Comparison of ENCODE assay signal across 12 cellular contexts in the genomic region with DNA sequence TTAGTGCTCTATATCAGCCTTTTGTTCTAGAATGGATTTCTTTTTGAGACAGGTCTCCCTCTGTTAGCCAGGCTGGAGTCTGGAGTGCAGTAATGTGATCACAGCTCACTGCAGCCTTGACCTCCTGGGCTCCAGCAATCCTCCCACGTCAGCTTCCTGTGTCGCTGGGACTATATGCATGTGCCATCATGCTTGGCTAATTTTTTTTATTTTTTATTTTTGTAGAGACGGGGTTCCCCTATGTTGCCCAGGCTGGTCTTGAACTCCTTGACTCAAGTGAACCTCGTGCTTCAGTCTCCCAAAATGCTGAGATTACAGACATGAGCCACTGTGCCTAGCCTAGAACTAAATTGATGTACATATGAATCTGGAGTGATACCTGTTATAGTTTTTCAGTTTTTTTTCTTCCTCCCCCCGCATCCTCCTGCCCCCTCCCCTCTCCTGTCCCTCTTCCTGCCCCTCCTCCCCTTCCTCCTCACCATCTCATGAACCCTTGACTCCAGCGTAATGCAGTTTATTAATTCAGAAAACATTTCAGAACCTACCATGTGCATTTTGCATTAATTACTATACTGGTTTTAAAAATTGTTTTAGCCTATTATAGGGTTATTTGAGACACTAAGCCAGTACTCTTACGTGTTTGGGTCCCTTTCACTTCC. TPM values are rescaled to one million over a fixed set of nuclear protein-coding genes. Genes with fewer than 3 reads are reported as not detected.
DNase-seq lines count a peak whose midpoint lies in the region; ATAC-seq and TF ChIP-seq lines count a peak whose summit lies in the region.
"Had no signal": no experiment of that assay in that cellular context is flagged by ENCODE, and none has a peak within 500 bp of the region (broad histone marks: within the 10 kb centered on the region; RNA-seq: fewer than 3 reads in every experiment).

No MANE protein-coding gene starts in this region.

- H3K14ac ChIP-seq in mesenchymal stem cell (ENCODE audit: low read length in 2 of 2) (no peak overlapping the region), trophoblast cell (ENCODE audit: low read length) (no peak overlapping the region)

- H4K20me1 ChIP-seq in Loucy (ENCODE audit: insufficient read depth, low read length, poor library complexity, severe bottlenecking): peaks cover under 1% of the 10 kb centered on the region

- H3K4ac ChIP-seq in mesenchymal stem cell (ENCODE audit: low read depth in 1 of 2, low read length in 2 of 2) (no peak overlapping the region), trophoblast cell (ENCODE audit: low read depth, low read length) (no peak overlapping the region)

- H3K23ac ChIP-seq in mesenchymal stem cell (ENCODE audit: low read length in 2 of 2) (no peak overlapping the region), trophoblast cell (ENCODE audit: low read length) (no peak overlapping the region)

- 87% methylated on average over 5 of the region's 7 CpGs for WGBS in mesenchymal stem cell
- WGBS in trophoblast cell (ENCODE audit: extremely low coverage, insufficient coverage, insufficient read length): no CpG with 5 or more reads among the region's 7 CpGs

- no peaks in the 10 kb centered on the region for H3K9me2 ChIP-seq in Loucy (replicated peaks; ENCODE audit: low read depth, low read length)

- H3K27me3 Mint-ChIP-seq in effector memory CD8-positive, alpha-beta T cell: no peaks in the 10 kb centered on the region

- peaks cover 67 to 76% of the 10 kb centered on the region in 2 donors for H3K4me1 Mint-ChIP-seq in effector memory CD8-positive, alpha-beta T cell (ENCODE audit: low read depth in 2 of 2)

- no peak overlapping the region for H3K4me3 ChIP-seq in Loucy (ENCODE audit: low read length, poor library complexity, severe bottlenecking)
- H3K4me3 ChIP-seq in mesenchymal stem cell (ENCODE audit: insufficient read depth in 1 of 2, low read depth in 1 of 2, low read length in 2 of 2): no peak overlapping the region
- H3K4me3 ChIP-seq in trophoblast cell (ENCODE audit: low read depth, low read length): no peak overlapping the region
- H3K4me3 ChIP-seq in foreskin fibroblast (ENCODE audit: low read depth in 1 of 2, low read length in 2 of 2): no peak overlapping the region

- no peak overlapping the region for H4K12ac ChIP-seq in trophoblast cell (ENCODE audit: low read depth, low read length)

- H2AFZ ChIP-seq in Loucy (ENCODE audit: low read length): no peak overlapping the region
- no peak overlapping the region for H2AFZ ChIP-seq in mesenchymal stem cell (ENCODE audit: low read depth, low read length)
- no peak overlapping the region for H2AFZ ChIP-seq in trophoblast cell (ENCODE audit: insufficient read depth, low read length, poor library complexity)

- H4K91ac ChIP-seq in mesenchymal stem cell (ENCODE audit: low read length): no peak overlapping the region
- H4K91ac ChIP-seq in trophoblast cell (ENCODE audit: low read depth, low read length): no peak overlapping the region

- H3K27me3 ChIP-seq in Loucy (ENCODE audit: insufficient read depth, low read length, poor library complexity, severe bottlenecking): no peaks in the 10 kb centered on the region
- no peaks in the 10 kb centered on the region for H3K27me3 ChIP-seq in mesenchymal stem cell (ENCODE audit: control insufficient read depth in 1 of 2, insufficient read depth in 1 of 2, low read length in 2 of 2)
- no peaks in the 10 kb centered on the region for H3K27me3 ChIP-seq in trophoblast cell (ENCODE audit: insufficient read depth, low read length)

- H2AK5ac ChIP-seq in mesenchymal stem cell (ENCODE audit: low read length, severe bottlenecking) (no peak overlapping the region), trophoblast cell (ENCODE audit: low read length) (no peak overlapping the region)

- TF ChIP-seq CTCF in Loucy (conservative IDR thresholded peaks at IDR 0.05; ENCODE audit: low read length) (no peak), foreskin fibroblast (IDR thresholded peaks at IDR 0.05; ENCODE audit: low read depth, low read length) (no peak)

- no peaks in the 10 kb centered on the region for H3K9me3 ChIP-seq in Loucy (ENCODE audit: insufficient read depth, low read depth, low read length)
- no peaks in the 10 kb centered on the region for H3K9me3 ChIP-seq in mesenchymal stem cell (ENCODE audit: control insufficient read depth, low read length)
- no peaks in the 10 kb centered on the region for H3K9me3 ChIP-seq in trophoblast cell (ENCODE audit: insufficient read depth, low read depth, low read length)

- H2BK15ac ChIP-seq in mesenchymal stem cell (ENCODE audit: low read depth, poor library complexity, severe bottlenecking): no peak overlapping the region

- H3K9me3 Mint-ChIP-seq in effector memory CD8-positive, alpha-beta T cell: no peaks in the 10 kb centered on the region
- H3K9me3 Mint-ChIP-seq: nephron had no signal

- H3K36me3 Mint-ChIP-seq in effector memory CD8-positive, alpha-beta T cell (ENCODE audit: insufficient read depth): peaks cover 8% of the 10 kb centered on the region

- H3K18ac ChIP-seq in mesenchymal stem cell (ENCODE audit: low read depth in 1 of 2, low read length in 2 of 2): no peak overlapping the region
- no peak overlapping the region for H3K18ac ChIP-seq in trophoblast cell (ENCODE audit: low read length)

- H2BK120ac ChIP-seq in mesenchymal stem cell (ENCODE audit: low read depth, low read length) (no peak overlapping the region), trophoblast cell (ENCODE audit: insufficient read depth, low read length, poor library complexity) (no peak overlapping the region)

- H3K27ac ChIP-seq in mesenchymal stem cell (ENCODE audit: low read length, poor library complexity, severe bottlenecking): no peak overlapping the region
- no peak overlapping the region for H3K27ac ChIP-seq in trophoblast cell (ENCODE audit: low read depth, low read length)

- H4K8ac ChIP-seq in mesenchymal stem cell (ENCODE audit: low read length): no peak overlapping the region
- no peak overlapping the region for H4K8ac ChIP-seq in trophoblast cell (ENCODE audit: low read depth, low read length)

- H3K36me3 ChIP-seq in Loucy (ENCODE audit: insufficient read depth, low read length): no peaks in the 10 kb centered on the region
- H3K36me3 ChIP-seq in mesenchymal stem cell (ENCODE audit: control insufficient read depth in 1 of 2, insufficient read depth in 2 of 2, low read depth in 1 of 2, low read length in 2 of 2): no peaks in the 10 kb centered on the region
- H3K36me3 ChIP-seq in trophoblast cell (ENCODE audit: control insufficient read depth in 1 of 2, insufficient read depth in 2 of 2, low read length in 2 of 2): peaks cover 0 to 3% of the 10 kb centered on the region in 2 experiments

- H3K4me1 ChIP-seq in Loucy (ENCODE audit: insufficient read depth, low read length, poor library complexity, severe bottlenecking): peaks cover 75% of the 10 kb centered on the region
- H3K4me1 ChIP-seq in mesenchymal stem cell (ENCODE audit: control insufficient read depth, insufficient read depth, low read depth, low read length): peaks cover 19% of the 10 kb centered on the region
- peaks cover 15 to 18% of the 10 kb centered on the region in 2 experiments for H3K4me1 ChIP-seq in trophoblast cell (ENCODE audit: control insufficient read depth in 1 of 2, insufficient read depth in 2 of 2, low read length in 2 of 2)

- H3K4me3 Mint-ChIP-seq in effector memory CD8-positive, alpha-beta T cell: peak overlapping the region; percentile 44 to 56
- H3K4me3 Mint-ChIP-seq: nephron had no signal

- peak overlapping the region; percentile 64 to 87 for H3K27ac Mint-ChIP-seq in effector memory CD8-positive, alpha-beta T cell
- H3K27ac Mint-ChIP-seq: nephron had no signal

- H3K79me2 ChIP-seq in Loucy (ENCODE audit: insufficient read depth, low read length) (peaks cover 88% of the 10 kb centered on the region), trophoblast cell (ENCODE audit: control insufficient read depth, insufficient read depth, low read length, poor library complexity) (no peaks in the 10 kb centered on the region)

- H2BK12ac ChIP-seq in mesenchymal stem cell (ENCODE audit: low read length in 2 of 2): no peak overlapping the region
- H2BK12ac ChIP-seq in trophoblast cell (ENCODE audit: low read length): no peak overlapping the region

- H3K79me1 ChIP-seq in mesenchymal stem cell (replicated peaks; ENCODE audit: low read length, poor library complexity, severe bottlenecking): peaks cover 27% of the 10 kb centered on the region
- peaks cover 7% of the 10 kb centered on the region for H3K79me1 ChIP-seq in trophoblast cell (ENCODE audit: low read length)

- peak; percentile 34 for ATAC-seq in GM21360 (IDR thresholded peaks at IDR 0.05; ENCODE audit: unreplicated experiment)
- peak; percentile 44 for ATAC-seq in effector memory CD8-positive, alpha-beta T cell (replicated peaks)

- DNase-seq in Daoy (ENCODE audit: low read depth) (peak; percentile 56), mesenchymal stem cell (no peak), trophoblast cell (no peak), H4 (ENCODE audit: low spot score) (no peak), foreskin fibroblast (no peak)
- no peak for DNase-seq in effector memory CD8-positive, alpha-beta T cell
- DNase-seq: H7, MV-4-11, SIG-M5 had no signal

- H3F3A ChIP-seq in Loucy (ENCODE audit: low read depth): no peaks in the 10 kb centered on the region

- no peak overlapping the region for H2BK5ac ChIP-seq in mesenchymal stem cell (ENCODE audit: low read depth, low read length, poor library complexity, severe bottlenecking)
- no peak overlapping the region for H2BK5ac ChIP-seq in trophoblast cell (ENCODE audit: low read depth, low read length, poor library complexity)

- H3K4me2 ChIP-seq in Loucy (ENCODE audit: low read depth, low read length, poor library complexity, severe bottlenecking) (peak overlapping the region; percentile 35), mesenchymal stem cell (ENCODE audit: low read length, poor library complexity, severe bottlenecking) (no peak overlapping the region), trophoblast cell (ENCODE audit: low read length) (no peak overlapping the region)

- H3K9ac ChIP-seq in Loucy (ENCODE audit: low read depth, low read length, poor library complexity, severe bottlenecking): peak overlapping the region; percentile 26
- no peak overlapping the region for H3K9ac ChIP-seq in mesenchymal stem cell (ENCODE audit: low read length)
- H3K9ac ChIP-seq in trophoblast cell (ENCODE audit: low read length): no peak overlapping the region

RNA-seq across cellular contexts. Expression of a gene that starts 37.4 kb away (rescaled TPM):
- total RNA-seq in Daoy (2014; rRNA removed; shearing (Covaris generic)): 51.7 and 52.8 TPM in 2 replicates
- 14.4 TPM for polyA plus RNA-seq in mesenchymal stem cell (2013, experiment 1 of 2)
- 15.0 TPM for polyA plus RNA-seq in mesenchymal stem cell (2013, experiment 2 of 2)
- 58.8 and 59.8 TPM in 2 replicates for polyA plus RNA-seq in trophoblast cell (2013)
- total RNA-seq in H4 (2014; rRNA removed; shearing (Covaris generic)): 7.6 and 16.5 TPM in 2 replicates
